Comparison of ENCODE assay signal across 23 cellular contexts in the genomic region with DNA sequence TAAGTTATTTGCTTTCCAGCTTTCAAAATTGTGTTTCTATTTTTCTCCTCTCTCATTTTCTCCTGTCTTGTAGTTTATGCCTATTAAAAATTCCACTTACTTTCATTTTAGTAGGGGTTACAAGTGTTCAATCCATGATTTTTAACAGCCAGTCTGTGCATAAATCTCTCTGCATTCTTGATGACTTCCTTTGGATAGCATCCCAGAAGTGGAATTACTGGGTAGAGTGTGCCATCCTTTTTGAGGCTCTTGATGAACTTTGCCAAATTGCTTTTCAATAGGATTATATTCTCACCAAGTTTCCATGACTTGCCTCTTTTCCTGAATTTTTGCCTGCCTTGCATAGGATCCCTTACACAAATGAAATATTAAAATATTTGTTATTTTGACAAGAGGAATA. TPM values are rescaled to one million over a fixed set of nuclear protein-coding genes. Genes with fewer than 3 reads are reported as not detected.
"Had no signal": no experiment of that assay in that cellular context is flagged by ENCODE, and none has a peak within 500 bp of the region (broad histone marks: within the 10 kb centered on the region; RNA-seq: fewer than 3 reads in every experiment).

No MANE protein-coding gene starts in this region.

- H3K27me3 Mint-ChIP-seq: activated CD8-positive, alpha-beta T cell treated with anti-CD3 and anti-CD28 coated beads for 36 hours; activated naive CD8-positive, alpha-beta T cell treated with anti-CD3 and anti-CD28 coated beads, Interleukin-2, amount 50 U/mL, for 24 hours; stimulated activated naive B cell treated with anti-CD40 and anti-IgM and Interleukin-4, amounts not matched to agents 10 μg/mL and 1 μg/mL and 100 μg/mL, for 72 hours had no signal

- H3K9me3 Mint-ChIP-seq: activated CD8-positive, alpha-beta T cell treated with anti-CD3 and anti-CD28 coated beads for 36 hours; activated naive CD8-positive, alpha-beta T cell treated with anti-CD3 and anti-CD28 coated beads, Interleukin-2, amount 50 U/mL, for 24 hours; activated T-helper 1 cell treated with anti-CD3 and anti-CD28 coated beads, Interleukin-12 subunit alpha, Interleukin-12 subunit beta, Interleukin-2, Interleukin-4 antibody, amounts not matched to agents 30 ng/mL and 10 ng/mL and 1 ng/mL, durations not matched to agents 14 hours and 24 hours and 36 hours had no signal

- H3K4me3 ChIP-seq: body of pancreas, esophagus muscularis mucosa, heart left ventricle, mucosa of descending colon, prostate gland, right lobe of liver, upper lobe of left lung had no signal

- H3K36me3 ChIP-seq: esophagus muscularis mucosa, heart left ventricle, prostate gland, right lobe of liver, upper lobe of left lung, WERI-Rb-1 had no signal

- H3K27ac Mint-ChIP-seq: activated CD8-positive, alpha-beta T cell treated with anti-CD3 and anti-CD28 coated beads for 36 hours; activated naive CD8-positive, alpha-beta T cell treated with anti-CD3 and anti-CD28 coated beads, Interleukin-2, amount 50 U/mL, for 24 hours; activated T-helper 1 cell treated with anti-CD3 and anti-CD28 coated beads, Interleukin-12 subunit alpha, Interleukin-12 subunit beta, Interleukin-2, Interleukin-4 antibody, amounts not matched to agents 30 ng/mL and 10 ng/mL and 1 ng/mL, durations not matched to agents 14 hours and 24 hours and 36 hours; nephron; stimulated activated naive B cell treated with anti-CD40 and anti-IgM and Interleukin-4, amounts not matched to agents 10 μg/mL and 1 μg/mL and 100 μg/mL, for 72 hours had no signal

- H3K27me3 ChIP-seq: body of pancreas, esophagus muscularis mucosa, foreskin keratinocyte, right lobe of liver, upper lobe of left lung had no signal

- H3K36me3 Mint-ChIP-seq: stimulated activated naive B cell treated with anti-CD40 and anti-IgM and Interleukin-4, amounts not matched to agents 10 μg/mL and 1 μg/mL and 100 μg/mL, for 72 hours had no signal

- DNase-seq: activated CD4-positive, alpha-beta T cell treated with anti-CD3 and anti-CD28 coated beads for 4 hours; activated CD8-positive, alpha-beta memory T cell treated with anti-CD3 and anti-CD28 coated beads, Interleukin-2, amount 50 U/mL, for 4 hours; activated CD8-positive, alpha-beta T cell treated with anti-CD3 and anti-CD28 coated beads for 36 hours; activated naive CD4-positive, alpha-beta T cell treated with Interleukin-2 at 50 U/mL for 16 hours; activated naive CD8-positive, alpha-beta T cell treated with anti-CD3 and anti-CD28 coated beads, Interleukin-2, amount 50 U/mL, for 24 hours; body of pancreas; cerebellar nuclear complex; dermis blood vessel endothelial cell; foreskin keratinocyte; heart left ventricle; mammary epithelial cell; mucosa of descending colon; occipital lobe; right lobe of liver; stimulated activated CD4-positive, alpha-beta T cell treated with anti-CD3 and anti-CD28 coated beads, Interleukin-2, amount 100 ng/mL, for 24 hours; stimulated activated naive B cell treated with anti-CD40 and anti-IgM and Interleukin-4, amounts not matched to agents 10 μg/mL and 1 μg/mL and 100 μg/mL, for 72 hours; upper lobe of left lung; WERI-Rb-1 had no signal

- H3K4me1 Mint-ChIP-seq: activated naive CD8-positive, alpha-beta T cell treated with anti-CD3 and anti-CD28 coated beads, Interleukin-2, amount 50 U/mL, for 24 hours; nephron; stimulated activated naive B cell treated with anti-CD40 and anti-IgM and Interleukin-4, amounts not matched to agents 10 μg/mL and 1 μg/mL and 100 μg/mL, for 72 hours had no signal

- H3K27ac ChIP-seq: body of pancreas, esophagus muscularis mucosa, foreskin keratinocyte, heart left ventricle, prostate gland, right lobe of liver, upper lobe of left lung, WERI-Rb-1 had no signal

- H3K4me1 ChIP-seq: body of pancreas, esophagus muscularis mucosa, foreskin keratinocyte, heart left ventricle, prostate gland, right lobe of liver, upper lobe of left lung had no signal

- ATAC-seq: activated CD8-positive, alpha-beta T cell treated with anti-CD3 and anti-CD28 coated beads for 36 hours; activated naive CD8-positive, alpha-beta T cell treated with anti-CD3 and anti-CD28 coated beads, Interleukin-2, amount 50 U/mL, for 24 hours; body of pancreas; foreskin keratinocyte; heart left ventricle; left lobe of liver; mucosa of descending colon; right lobe of liver; stimulated activated naive B cell treated with anti-CD40 and anti-IgM and Interleukin-4, amounts not matched to agents 10 μg/mL and 1 μg/mL and 100 μg/mL, for 72 hours had no signal

- H3K9me3 ChIP-seq: body of pancreas, esophagus muscularis mucosa, heart left ventricle, mucosa of descending colon, prostate gland, right lobe of liver, upper lobe of left lung had no signal

- H3K4me3 Mint-ChIP-seq: activated CD8-positive, alpha-beta T cell treated with anti-CD3 and anti-CD28 coated beads for 36 hours; activated naive CD8-positive, alpha-beta T cell treated with anti-CD3 and anti-CD28 coated beads, Interleukin-2, amount 50 U/mL, for 24 hours; activated T-helper 1 cell treated with anti-CD3 and anti-CD28 coated beads, Interleukin-12 subunit alpha, Interleukin-12 subunit beta, Interleukin-2, Interleukin-4 antibody, amounts not matched to agents 30 ng/mL and 10 ng/mL and 1 ng/mL, durations not matched to agents 14 hours and 24 hours and 36 hours; nephron; stimulated activated naive B cell treated with anti-CD40 and anti-IgM and Interleukin-4, amounts not matched to agents 10 μg/mL and 1 μg/mL and 100 μg/mL, for 72 hours had no signal

RNA-seq across cellular contexts. Expression of gene DIPK2B, which starts 58.5 kb away (rescaled TPM):
- total RNA-seq: activated CD8-positive, alpha-beta T cell treated with anti-CD3 and anti-CD28 coated beads for 36 hours; activated T-helper 1 cell treated with anti-CD3 and anti-CD28 coated beads, Interleukin-12 subunit alpha, Interleukin-12 subunit beta, Interleukin-2, Interleukin-4 antibody, amounts not matched to agents 30 ng/mL and 10 ng/mL and 1 ng/mL, durations not matched to agents 14 hours and 24 hours and 36 hours; foreskin keratinocyte; mammary epithelial cell had no signal
- polyA plus RNA-seq: foreskin keratinocyte, mammary epithelial cell had no signal
